ENCODE assay signal across 26 cellular contexts in the genomic region with DNA sequence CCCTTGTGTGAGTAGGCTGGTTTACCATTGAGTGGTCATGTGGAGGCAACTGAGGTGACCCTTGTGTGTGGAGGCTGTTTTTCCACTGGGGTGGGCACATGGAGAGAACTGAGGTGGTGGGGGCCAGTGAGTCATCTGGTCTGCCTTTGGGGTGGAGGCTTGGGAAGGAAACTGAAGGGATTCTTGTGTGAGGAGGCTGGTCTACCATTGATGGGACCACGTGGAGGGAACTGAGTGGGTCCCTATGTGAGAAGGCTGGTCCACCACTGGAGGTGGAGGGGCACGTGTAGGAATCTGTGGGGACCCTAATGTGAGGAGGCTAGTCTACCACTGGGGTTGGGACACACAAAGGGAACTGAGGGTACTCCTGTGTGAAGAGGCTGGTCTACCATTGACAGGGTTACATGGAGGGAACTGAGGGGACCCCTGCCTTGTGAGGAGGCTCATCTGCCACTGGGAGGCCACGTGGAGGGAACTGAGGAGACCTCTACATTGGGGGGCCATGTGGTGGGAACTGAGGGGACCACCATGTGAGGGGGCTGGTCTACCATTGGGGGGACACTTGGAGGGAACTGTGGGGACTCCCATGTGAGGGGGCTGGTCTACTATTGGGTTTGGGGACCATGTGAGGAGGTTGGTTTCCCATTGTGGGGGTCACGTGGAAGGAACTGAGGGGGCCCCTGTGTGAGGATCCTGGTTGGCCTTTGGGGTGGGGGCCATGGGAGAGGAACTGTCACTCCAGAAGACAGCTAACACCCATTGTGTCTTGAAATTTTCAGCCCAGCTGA.
DNase-seq lines count a peak whose midpoint lies in the region; ATAC-seq and TF ChIP-seq lines count a peak whose summit lies in the region.
"Had no signal": no experiment of that assay in that cellular context is flagged by ENCODE, and none has a peak within 500 bp of the region (broad histone marks: within the 10 kb centered on the region; RNA-seq: fewer than 3 reads in every experiment).

No MANE protein-coding gene starts in this region.

- peak; percentile 13 for DNase-seq in activated naive CD4-positive, alpha-beta T cell treated with anti-CD3 and anti-CD28 coated beads, Interleukin-2, amount 10 ng/mL, durations not matched to agents 7 days and 5 days
- no peak for DNase-seq in activated naive CD4-positive, alpha-beta T cell treated with anti-CD3 and anti-CD28 coated beads, Interleukin-2, amount 50 U/mL, for 16 hours
- DNase-seq in chondrocyte (ENCODE audit: low spot score) (peak; percentile 47), mesenteric fat pad (ENCODE audit: low spot score) (peak; percentile 49), aorta (peak; percentile 25 to 33), amniotic stem cell (lab: John Stamatoyannopoulos, UW) (no peak), T-helper 2 cell (no peak)
- DNase-seq in activated CD4-positive, alpha-beta T cell treated with anti-CD3 and anti-CD28 coated beads, Interleukin-2, amount 10 ng/mL, durations not matched to agents 7 days and 5 days, result no peak
- DNase-seq: activated naive CD4-positive, alpha-beta T cell treated with anti-CD3 and anti-CD28 coated beads for 36 hours; cortex of kidney; HFFc6; hippocampal formation; mesenchymal stem cell; naive thymus-derived CD4-positive, alpha-beta T cell; NCI-H1436 treated with DMSO at 0.1 percent for 48 hours; NCI-H2171; NCI-H69; SHP77; small intestine; stimulated activated CD4-positive, alpha-beta T cell treated with anti-CD3 and anti-CD28 coated beads, Interleukin-4, amount 100 ng/mL, for 1 hour had no signal

- no peaks in the 10 kb centered on the region for H3K4me1 Mint-ChIP-seq in activated naive CD4-positive, alpha-beta T cell treated with anti-CD3 and anti-CD28 coated beads, Interleukin-2, amount 10 ng/mL, durations not matched to agents 7 days and 5 days
- H3K4me1 Mint-ChIP-seq in chondrocyte (ENCODE audit: low read depth), result no peaks in the 10 kb centered on the region
- no peaks in the 10 kb centered on the region for H3K4me1 Mint-ChIP-seq in activated CD4-positive, alpha-beta T cell treated with anti-CD3 and anti-CD28 coated beads, Interleukin-2, amount 10 ng/mL, durations not matched to agents 7 days and 5 days
- H3K4me1 Mint-ChIP-seq: IgD-negative memory B cell; naive thymus-derived CD4-positive, alpha-beta T cell; T-cell had no signal

- CTCF ChIA-PET in activated naive CD4-positive, alpha-beta T cell treated with anti-CD3 and anti-CD28 coated beads, Interleukin-2, amount 10 ng/mL, durations not matched to agents 7 days and 5 days (lab: Charles Lee), result no interaction called here
- CTCF ChIA-PET in activated CD4-positive, alpha-beta T cell treated with anti-CD3 and anti-CD28 coated beads, Interleukin-2, amount 10 ng/mL, durations not matched to agents 7 days and 5 days (lab: Charles Lee), result no interaction called here

- 73 to 81% methylated on average over 4 of the region's 4 CpGs for WGBS in aorta, 2 donors

- H3K36me3 ChIP-seq in aorta (ENCODE audit: control insufficient read depth in 1 of 2, insufficient read depth in 2 of 2, low read length in 1 of 2), result no peaks in the 10 kb centered on the region
- H3K36me3 ChIP-seq: uterus had no signal

- H3K4me3 Mint-ChIP-seq in activated naive CD4-positive, alpha-beta T cell treated with anti-CD3 and anti-CD28 coated beads, Interleukin-2, amount 10 ng/mL, durations not matched to agents 7 days and 5 days, result no peak overlapping the region
- H3K4me3 Mint-ChIP-seq in chondrocyte (ENCODE audit: unreplicated experiment), result no peak overlapping the region
- H3K4me3 Mint-ChIP-seq in activated CD4-positive, alpha-beta T cell treated with anti-CD3 and anti-CD28 coated beads, Interleukin-2, amount 10 ng/mL, durations not matched to agents 7 days and 5 days, result no peak overlapping the region
- H3K4me3 Mint-ChIP-seq: activated naive CD4-positive, alpha-beta T cell treated with anti-CD3 and anti-CD28 coated beads for 36 hours; HFFc6; IgD-negative memory B cell; naive thymus-derived CD4-positive, alpha-beta T cell; T-cell had no signal

- TF ChIP-seq CTCF in chondrocyte (IDR thresholded peaks at IDR 0.05), result no peak

- no peak overlapping the region for H3K4me3 ChIP-seq in aorta (ENCODE audit: low read length in 2 of 2)
- H3K4me3 ChIP-seq: body of pancreas, uterus had no signal

- POLR2A ChIA-PET in activated CD4-positive, alpha-beta T cell treated with anti-CD3 and anti-CD28 coated beads, Interleukin-2, amount 10 ng/mL, durations not matched to agents 7 days and 5 days (lab: Charles Lee), result no interaction called here

- H3K36me3 Mint-ChIP-seq in activated naive CD4-positive, alpha-beta T cell treated with anti-CD3 and anti-CD28 coated beads, Interleukin-2, amount 10 ng/mL, durations not matched to agents 7 days and 5 days, result no peaks in the 10 kb centered on the region
- no peaks in the 10 kb centered on the region for H3K36me3 Mint-ChIP-seq in chondrocyte (ENCODE audit: low read depth)
- H3K36me3 Mint-ChIP-seq in activated CD4-positive, alpha-beta T cell treated with anti-CD3 and anti-CD28 coated beads, Interleukin-2, amount 10 ng/mL, durations not matched to agents 7 days and 5 days (ENCODE audit: low read depth), result no peaks in the 10 kb centered on the region
- H3K36me3 Mint-ChIP-seq: IgD-negative memory B cell, T-cell had no signal

- intact Hi-C loops in aorta (cut with DNase I), result no loop called here

- H3K9me3 ChIP-seq in aorta (ENCODE audit: control insufficient read depth, low read length), result no peaks in the 10 kb centered on the region
- H3K9me3 ChIP-seq: body of pancreas, uterus had no signal

- no peaks in the 10 kb centered on the region for H3K4me1 ChIP-seq in aorta (ENCODE audit: control insufficient read depth in 1 of 2, insufficient read depth in 2 of 2, low read length in 2 of 2)
- H3K4me1 ChIP-seq: body of pancreas, uterus had no signal

- H3K27me3 ChIP-seq in aorta (ENCODE audit: control insufficient read depth in 1 of 2, insufficient read depth in 2 of 2, low read length in 1 of 2), result no peaks in the 10 kb centered on the region
- H3K27me3 ChIP-seq: body of pancreas, uterus had no signal

- H3K27ac ChIP-seq in aorta (ENCODE audit: low read depth in 1 of 2, low read length in 2 of 2), result no peak overlapping the region
- H3K27ac ChIP-seq: body of pancreas, uterus, VCaP had no signal

- H3K9me3 Mint-ChIP-seq in activated naive CD4-positive, alpha-beta T cell treated with anti-CD3 and anti-CD28 coated beads, Interleukin-2, amount 10 ng/mL, durations not matched to agents 7 days and 5 days, result peaks cover 31% of the 10 kb centered on the region
- H3K9me3 Mint-ChIP-seq in chondrocyte (ENCODE audit: low read depth), result peaks cover 38% of the 10 kb centered on the region
- peaks cover 16% of the 10 kb centered on the region for H3K9me3 Mint-ChIP-seq in activated CD4-positive, alpha-beta T cell treated with anti-CD3 and anti-CD28 coated beads, Interleukin-2, amount 10 ng/mL, durations not matched to agents 7 days and 5 days

- ATAC-seq in aorta (ENCODE audit: low FRiP score), result no peak
- ATAC-seq: body of pancreas; naive thymus-derived CD4-positive, alpha-beta T cell; T-cell had no signal

- no peaks in the 10 kb centered on the region for H3K27me3 Mint-ChIP-seq in activated naive CD4-positive, alpha-beta T cell treated with anti-CD3 and anti-CD28 coated beads, Interleukin-2, amount 10 ng/mL, durations not matched to agents 7 days and 5 days
- H3K27me3 Mint-ChIP-seq in chondrocyte (ENCODE audit: low read depth), result peaks cover 14% of the 10 kb centered on the region
- no peaks in the 10 kb centered on the region for H3K27me3 Mint-ChIP-seq in activated CD4-positive, alpha-beta T cell treated with anti-CD3 and anti-CD28 coated beads, Interleukin-2, amount 10 ng/mL, durations not matched to agents 7 days and 5 days

- H3K27ac Mint-ChIP-seq in activated naive CD4-positive, alpha-beta T cell treated with anti-CD3 and anti-CD28 coated beads, Interleukin-2, amount 10 ng/mL, durations not matched to agents 7 days and 5 days, result no peak overlapping the region
- no peak overlapping the region for H3K27ac Mint-ChIP-seq in chondrocyte (ENCODE audit: unreplicated experiment)
- no peak overlapping the region for H3K27ac Mint-ChIP-seq in activated CD4-positive, alpha-beta T cell treated with anti-CD3 and anti-CD28 coated beads, Interleukin-2, amount 10 ng/mL, durations not matched to agents 7 days and 5 days
- H3K27ac Mint-ChIP-seq: activated naive CD4-positive, alpha-beta T cell treated with anti-CD3 and anti-CD28 coated beads for 36 hours; HFFc6; progenitor cell of endocrine pancreas; T-cell had no signal

Comparison
In these comparisons a context has a peak if more than half of its experiments do, and no peak if none do; other contexts are left out.
1. DNase-seq: peak in activated naive CD4-positive, alpha-beta T cell treated with anti-CD3 and anti-CD28 coated beads, Interleukin-2, amount 10 ng/mL, durations not matched to agents 7 days and 5 days (single experiment), chondrocyte (single experiment), mesenteric fat pad (single experiment) and aorta (2 of 2); none in activated naive CD4-positive, alpha-beta T cell treated with anti-CD3 and anti-CD28 coated beads, Interleukin-2, amount 50 U/mL, for 16 hours (single experiment), amniotic stem cell (single experiment), T-helper 2 cell (0 of 5) and activated CD4-positive, alpha-beta T cell treated with anti-CD3 and anti-CD28 coated beads, Interleukin-2, amount 10 ng/mL, durations not matched to agents 7 days and 5 days (single experiment).